8 cellular contexts compared by ENCODE assay signal in genomic region chr4:146945556-146946374, GRCh38. TPM values are rescaled to one million over a fixed set of nuclear protein-coding genes. Genes with fewer than 3 reads are reported as not detected.
DNase-seq lines count a peak whose midpoint lies in the region; ATAC-seq, FAIRE-seq and TF ChIP-seq lines count a peak whose summit lies in the region.

Gene TTC29 (minus strand): TSS chr4:146945864. CDS start chr4:146939895, 5,969 bp downstream.

- FAIRE-seq in GM19239 (lab: Jason Lieb, UNC): peak; percentile 68

- no peaks in the 10 kb centered on the region for H3K36me3 ChIP-seq in lower lobe of right lung

- H3K9me3 ChIP-seq in lower lobe of right lung: no peaks in the 10 kb centered on the region

- intact Hi-C loops in activated CD8-positive, alpha-beta T cell treated with anti-CD3 and anti-CD28 coated beads for 36 hours (cut with micrococcal nuclease): no loop called here
- intact Hi-C loops in lower lobe of right lung (cut with DNase I): no loop called here

- H3K36me3 Mint-ChIP-seq in activated CD8-positive, alpha-beta T cell treated with anti-CD3 and anti-CD28 coated beads for 36 hours (ENCODE audit: low read depth): no peaks in the 10 kb centered on the region

- H3K4me1 Mint-ChIP-seq in activated CD8-positive, alpha-beta T cell treated with anti-CD3 and anti-CD28 coated beads for 36 hours (ENCODE audit: low read depth): peaks cover 19% of the 10 kb centered on the region

- DNase-seq in Ammon's horn (ENCODE audit: low spot score): peak; percentile 94
- peak; percentile 65 for DNase-seq in GM19239 (ENCODE audit: insufficient read length, low spot score)
- peak; percentile 88 for DNase-seq in NCI-H69 (lab: John Stamatoyannopoulos, UW)
- peak; percentile 91 for DNase-seq in activated CD8-positive, alpha-beta T cell treated with anti-CD3 and anti-CD28 coated beads for 36 hours
- DNase-seq in effector CD4-positive, alpha-beta T cell: peak; percentile 65
- DNase-seq in lower lobe of right lung: peak; percentile 94
- peak; percentile 83 to 84 for DNase-seq in stimulated activated CD4-positive, alpha-beta T cell treated with anti-CD3 and anti-CD28 coated beads, Interleukin-4, amount 100 ng/mL, for 4 hours

- ATAC-seq in HG03432 (IDR thresholded peaks at IDR 0.05; ENCODE audit: unreplicated experiment): peak; percentile 100
- ATAC-seq in activated CD8-positive, alpha-beta T cell treated with anti-CD3 and anti-CD28 coated beads for 36 hours: peak; percentile 100
- ATAC-seq in lower lobe of right lung: peak; percentile 100

- CTCF ChIA-PET in activated CD8-positive, alpha-beta T cell treated with anti-CD3 and anti-CD28 coated beads for 36 hours (lab: Charles Lee): interaction anchor here (0.7 to 0.8 kb wide), 2 partner anchors 9 to 30 kb away, joined by 3 read pairs; no protein-coding TSS in a partner anchor

- POLR2A ChIA-PET in activated CD8-positive, alpha-beta T cell treated with anti-CD3 and anti-CD28 coated beads for 36 hours (lab: Charles Lee): no interaction called here

- no peaks in the 10 kb centered on the region for H3K27me3 ChIP-seq in lower lobe of right lung (ENCODE audit: low read depth)

- peak within 1 kb of the TSS; percentile 69 for H3K4me3 Mint-ChIP-seq in activated CD8-positive, alpha-beta T cell treated with anti-CD3 and anti-CD28 coated beads for 36 hours

- H3K27me3 Mint-ChIP-seq in activated CD8-positive, alpha-beta T cell treated with anti-CD3 and anti-CD28 coated beads for 36 hours: peaks cover 21% of the 10 kb centered on the region

- H3K4me3 ChIP-seq in lower lobe of right lung: peak within 1 kb of the TSS; percentile 58

- H3K27ac ChIP-seq in lower lobe of right lung: no peak within 1 kb of the TSS

- no peak within 1 kb of the TSS for H3K27ac Mint-ChIP-seq in activated CD8-positive, alpha-beta T cell treated with anti-CD3 and anti-CD28 coated beads for 36 hours

- TF ChIP-seq CTCF in activated CD8-positive, alpha-beta T cell treated with anti-CD3 and anti-CD28 coated beads for 36 hours (IDR thresholded peaks at IDR 0.05): no peak
- TF ChIP-seq CTCF in lower lobe of right lung (IDR thresholded peaks at IDR 0.05): no peak

- peaks cover 17% of the 10 kb centered on the region for H3K4me1 ChIP-seq in lower lobe of right lung

- H3K9me3 Mint-ChIP-seq in activated CD8-positive, alpha-beta T cell treated with anti-CD3 and anti-CD28 coated beads for 36 hours: no peaks in the 10 kb centered on the region

RNA-seq across cellular contexts. Expression of gene TTC29, which starts in this region (rescaled TPM):
- not detected for total RNA-seq in activated CD8-positive, alpha-beta T cell treated with anti-CD3 and anti-CD28 coated beads for 36 hours
- 4.5 TPM for total RNA-seq in lower lobe of right lung

Comparison
In these comparisons a context has a peak if more than half of its experiments do, and no peak if none do; other contexts are left out.
1. Peak in DNase-seq and ATAC-seq in activated CD8-positive, alpha-beta T cell treated with anti-CD3 and anti-CD28 coated beads for 36 hours; RNA of the gene not detected or under 1 TPM.